ENCODE assay signal across 1 cellular context in genomic region chr12:106903241-106903950, GRCh38.
A peak's percentile ranks its signal among the peaks of the same experiment; 100 is the strongest.
TF ChIP-seq lines count a peak whose summit lies in the region.

No MANE protein-coding gene starts in this region.

TF ChIP-seq in H1, 55 proteins besides CTCF, POLR2A, EP300 and RAD21:
- peak; percentile 51 for TF ChIP-seq KDM4A (IDR thresholded peaks at IDR 0.05; ENCODE audit: low read depth, low read length, severe bottlenecking)
- no peak for TF ChIP-seq RXRA (IDR thresholded peaks at IDR 0.05; ENCODE audit: insufficient read depth, low read depth, low read length)
- TF ChIP-seq SP2 (IDR thresholded peaks at IDR 0.05; ENCODE audit: low read length), result no peak
- no peak for TF ChIP-seq E2F6 (IDR thresholded peaks at IDR 0.05)
- no peak for TF ChIP-seq FOSL1 (IDR thresholded peaks at IDR 0.05; ENCODE audit: insufficient read depth, low read depth, low read length)
- TF ChIP-seq SIN3A (conservative IDR thresholded peaks at IDR 0.05 in 1 of 2, IDR thresholded peaks at IDR 0.05 in 1 of 2; ENCODE audit: low read depth in 1 of 2, low read length in 2 of 2), result 0 out of 4 replicates have a peak, but pooled peaks of 1 of the 2 experiments have one; percentile 39
- no peak for TF ChIP-seq BACH1 (IDR thresholded peaks at IDR 0.05; ENCODE audit: low read length)
